In the genomic region with DNA sequence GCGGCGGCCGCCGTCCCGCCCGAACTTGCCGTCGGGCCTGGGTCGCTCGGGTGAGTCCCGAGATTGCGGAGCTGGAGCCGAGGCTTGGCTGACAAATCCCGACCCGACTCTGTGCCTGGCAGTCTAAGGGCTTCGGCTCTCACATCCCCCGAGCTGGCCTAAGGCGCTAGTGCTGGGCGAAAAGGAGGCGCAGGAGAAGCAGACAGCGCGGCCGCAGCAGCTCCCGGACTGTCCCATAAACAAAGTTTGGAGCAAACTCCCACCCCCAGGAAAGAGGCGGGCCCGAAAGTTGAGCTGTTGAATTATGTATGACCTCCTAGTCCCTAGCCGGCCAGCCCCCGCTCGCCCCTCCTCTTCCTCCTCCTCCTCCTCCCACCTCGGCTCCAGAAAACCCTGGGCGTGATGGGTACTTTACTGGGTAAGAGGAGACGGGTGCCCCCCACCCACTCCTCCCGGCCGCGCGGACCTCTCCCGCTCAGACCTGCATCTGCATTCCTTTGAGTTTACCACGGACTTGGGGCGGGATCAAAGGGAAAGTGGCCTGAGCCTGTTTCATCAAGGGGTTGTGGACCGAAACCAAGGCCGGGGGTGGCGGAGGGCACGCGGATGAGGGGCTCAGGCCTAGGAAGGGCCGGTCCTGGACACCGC, we compare ENCODE assay signal across 1 cellular context.
TF ChIP-seq lines count a peak whose summit lies in the region.

A gene (minus strand): TSS at position 230 of the 648 bp plus-strand sequence. CDS start 719 bp downstream, outside the sequence.

TF ChIP-seq in HepG2, 621 proteins besides CTCF, POLR2A, EP300 and RAD21 (continued from another document and continues in another):
- TF ChIP-seq, protein P1, sequence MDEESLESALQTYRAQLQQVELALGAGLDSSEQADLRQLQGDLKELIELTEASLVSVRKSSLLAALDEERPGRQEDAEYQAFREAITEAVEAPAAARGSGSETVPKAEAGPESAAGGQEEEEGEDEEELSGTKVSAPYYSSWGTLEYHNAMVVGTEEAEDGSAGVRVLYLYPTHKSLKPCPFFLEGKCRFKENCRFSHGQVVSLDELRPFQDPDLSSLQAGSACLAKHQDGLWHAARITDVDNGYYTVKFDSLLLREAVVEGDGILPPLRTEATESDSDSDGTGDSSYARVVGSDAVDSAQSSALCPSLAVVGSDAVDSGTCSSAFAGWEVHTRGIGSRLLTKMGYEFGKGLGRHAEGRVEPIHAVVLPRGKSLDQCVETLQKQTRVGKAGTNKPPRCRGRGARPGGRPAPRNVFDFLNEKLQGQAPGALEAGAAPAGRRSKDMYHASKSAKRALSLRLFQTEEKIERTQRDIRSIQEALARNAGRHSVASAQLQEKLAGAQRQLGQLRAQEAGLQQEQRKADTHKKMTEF (CRISPR knock-in tag; IDR thresholded peaks at IDR 0.05) = peak; percentile 83
- TF ChIP-seq HMG20B (CRISPR knock-in tag; conservative IDR thresholded peaks at IDR 0.05) = no peak
- no peak for TF ChIP-seq CENPT (CRISPR knock-in tag; IDR thresholded peaks at IDR 0.05; ENCODE audit: low read depth)
- 0 out of 2 replicates have a peak, but pooled peaks have one; percentile 36 for TF ChIP-seq RXRA (CRISPR knock-in tag; IDR thresholded peaks at IDR 0.05)
- peak; percentile 57 for TF ChIP-seq THAP11 (CRISPR knock-in tag; IDR thresholded peaks at IDR 0.05)
- 0 out of 2 replicates have a peak, but pooled peaks have one; percentile 2 for TF ChIP-seq ZNF253 (CRISPR knock-in tag; IDR thresholded peaks at IDR 0.05; ENCODE audit: borderline replicate concordance)
- no peak for TF ChIP-seq ZNF12 (CRISPR knock-in tag; IDR thresholded peaks at IDR 0.05)
- TF ChIP-seq, protein P2, sequence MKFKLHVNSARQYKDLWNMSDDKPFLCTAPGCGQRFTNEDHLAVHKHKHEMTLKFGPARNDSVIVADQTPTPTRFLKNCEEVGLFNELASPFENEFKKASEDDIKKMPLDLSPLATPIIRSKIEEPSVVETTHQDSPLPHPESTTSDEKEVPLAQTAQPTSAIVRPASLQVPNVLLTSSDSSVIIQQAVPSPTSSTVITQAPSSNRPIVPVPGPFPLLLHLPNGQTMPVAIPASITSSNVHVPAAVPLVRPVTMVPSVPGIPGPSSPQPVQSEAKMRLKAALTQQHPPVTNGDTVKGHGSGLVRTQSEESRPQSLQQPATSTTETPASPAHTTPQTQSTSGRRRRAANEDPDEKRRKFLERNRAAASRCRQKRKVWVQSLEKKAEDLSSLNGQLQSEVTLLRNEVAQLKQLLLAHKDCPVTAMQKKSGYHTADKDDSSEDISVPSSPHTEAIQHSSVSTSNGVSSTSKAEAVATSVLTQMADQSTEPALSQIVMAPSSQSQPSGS (CRISPR knock-in tag; IDR thresholded peaks at IDR 0.05) = no peak
- TF ChIP-seq HOXA3 (CRISPR knock-in tag; IDR thresholded peaks at IDR 0.05) = peak; percentile 49
- TF ChIP-seq MATR3 (CRISPR knock-in tag; IDR thresholded peaks at IDR 0.05) = no peak
- TF ChIP-seq NCOR1 (IDR thresholded peaks at IDR 0.05; ENCODE audit: borderline replicate concordance, low read length) = no peak
- no peak for TF ChIP-seq RCOR2 (CRISPR knock-in tag; IDR thresholded peaks at IDR 0.05)
- peak; percentile 76 for TF ChIP-seq HDAC1 (CRISPR knock-in tag; IDR thresholded peaks at IDR 0.05)
- peak; percentile 9; the same call in 1 of the 2 replicates for TF ChIP-seq HOXA9 (CRISPR knock-in tag; IDR thresholded peaks at IDR 0.05; ENCODE audit: borderline replicate concordance)
- TF ChIP-seq NAIF1 (CRISPR knock-in tag; IDR thresholded peaks at IDR 0.05; ENCODE audit: borderline replicate concordance) = no peak
- no peak; the same call in 1 of the 2 replicates for TF ChIP-seq ZIK1 (CRISPR knock-in tag; IDR thresholded peaks at IDR 0.05; ENCODE audit: borderline replicate concordance, low read depth)
- peak; percentile 35; the same call in 1 of the 2 replicates for TF ChIP-seq KMT2B (CRISPR knock-in tag; IDR thresholded peaks at IDR 0.05)
- TF ChIP-seq, protein P3, sequence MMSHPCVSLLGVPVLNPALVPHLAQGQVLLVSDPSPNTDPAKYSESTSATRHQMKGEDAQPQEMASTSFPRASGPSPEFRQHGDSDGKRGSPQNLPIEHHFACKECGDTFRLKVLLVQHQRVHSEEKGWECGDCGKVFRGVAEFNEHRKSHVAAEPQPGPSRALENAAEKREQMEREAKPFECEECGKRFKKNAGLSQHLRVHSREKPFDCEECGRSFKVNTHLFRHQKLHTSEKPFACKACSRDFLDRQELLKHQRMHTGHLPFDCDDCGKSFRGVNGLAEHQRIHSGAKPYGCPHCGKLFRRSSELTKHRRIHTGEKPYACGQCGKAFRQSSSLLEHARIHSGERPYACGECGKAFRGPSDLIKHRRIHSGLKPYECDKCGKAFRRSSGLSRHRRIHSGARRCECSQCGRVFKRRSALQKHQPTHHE (CRISPR knock-in tag; IDR thresholded peaks at IDR 0.05; ENCODE audit: borderline replicate concordance) = no peak
- TF ChIP-seq, protein P4, sequence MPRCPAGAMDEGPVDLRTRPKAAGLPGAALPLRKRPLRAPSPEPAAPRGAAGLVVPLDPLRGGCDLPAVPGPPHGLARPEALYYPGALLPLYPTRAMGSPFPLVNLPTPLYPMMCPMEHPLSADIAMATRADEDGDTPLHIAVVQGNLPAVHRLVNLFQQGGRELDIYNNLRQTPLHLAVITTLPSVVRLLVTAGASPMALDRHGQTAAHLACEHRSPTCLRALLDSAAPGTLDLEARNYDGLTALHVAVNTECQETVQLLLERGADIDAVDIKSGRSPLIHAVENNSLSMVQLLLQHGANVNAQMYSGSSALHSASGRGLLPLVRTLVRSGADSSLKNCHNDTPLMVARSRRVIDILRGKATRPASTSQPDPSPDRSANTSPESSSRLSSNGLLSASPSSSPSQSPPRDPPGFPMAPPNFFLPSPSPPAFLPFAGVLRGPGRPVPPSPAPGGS (CRISPR knock-in tag; IDR thresholded peaks at IDR 0.05) = 0 out of 2 replicates have a peak, but pooled peaks have one; percentile 50
- 0 out of 2 replicates have a peak, but pooled peaks have one; percentile 50 for TF ChIP-seq ZNF790 (CRISPR knock-in tag; IDR thresholded peaks at IDR 0.05; ENCODE audit: borderline replicate concordance)
- TF ChIP-seq MED1 (CRISPR knock-in tag; IDR thresholded peaks at IDR 0.05) = peak; percentile 30
- TF ChIP-seq ZSCAN9 (CRISPR knock-in tag; IDR thresholded peaks at IDR 0.05; ENCODE audit: borderline replicate concordance) = peak; percentile 12; the same call in 1 of the 2 replicates
- TF ChIP-seq, protein P5, sequence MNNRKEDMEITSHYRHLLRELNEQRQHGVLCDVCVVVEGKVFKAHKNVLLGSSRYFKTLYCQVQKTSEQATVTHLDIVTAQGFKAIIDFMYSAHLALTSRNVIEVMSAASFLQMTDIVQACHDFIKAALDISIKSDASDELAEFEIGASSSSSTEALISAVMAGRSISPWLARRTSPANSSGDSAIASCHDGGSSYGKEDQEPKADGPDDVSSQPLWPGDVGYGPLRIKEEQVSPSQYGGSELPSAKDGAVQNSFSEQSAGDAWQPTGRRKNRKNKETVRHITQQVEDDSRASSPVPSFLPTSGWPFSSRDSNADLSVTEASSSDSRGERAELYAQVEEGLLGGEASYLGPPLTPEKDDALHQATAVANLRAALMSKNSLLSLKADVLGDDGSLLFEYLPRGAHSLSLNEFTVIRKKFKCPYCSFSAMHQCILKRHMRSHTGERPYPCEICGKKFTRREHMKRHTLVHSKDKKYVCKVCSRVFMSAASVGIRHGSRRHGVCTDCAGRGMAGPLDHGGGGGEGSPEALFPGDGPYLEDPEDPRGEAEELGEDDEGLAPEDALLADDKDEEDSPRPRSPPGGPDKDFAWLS (CRISPR knock-in tag; IDR thresholded peaks at IDR 0.05; ENCODE audit: borderline replicate concordance) = no peak
- TF ChIP-seq, protein P6, sequence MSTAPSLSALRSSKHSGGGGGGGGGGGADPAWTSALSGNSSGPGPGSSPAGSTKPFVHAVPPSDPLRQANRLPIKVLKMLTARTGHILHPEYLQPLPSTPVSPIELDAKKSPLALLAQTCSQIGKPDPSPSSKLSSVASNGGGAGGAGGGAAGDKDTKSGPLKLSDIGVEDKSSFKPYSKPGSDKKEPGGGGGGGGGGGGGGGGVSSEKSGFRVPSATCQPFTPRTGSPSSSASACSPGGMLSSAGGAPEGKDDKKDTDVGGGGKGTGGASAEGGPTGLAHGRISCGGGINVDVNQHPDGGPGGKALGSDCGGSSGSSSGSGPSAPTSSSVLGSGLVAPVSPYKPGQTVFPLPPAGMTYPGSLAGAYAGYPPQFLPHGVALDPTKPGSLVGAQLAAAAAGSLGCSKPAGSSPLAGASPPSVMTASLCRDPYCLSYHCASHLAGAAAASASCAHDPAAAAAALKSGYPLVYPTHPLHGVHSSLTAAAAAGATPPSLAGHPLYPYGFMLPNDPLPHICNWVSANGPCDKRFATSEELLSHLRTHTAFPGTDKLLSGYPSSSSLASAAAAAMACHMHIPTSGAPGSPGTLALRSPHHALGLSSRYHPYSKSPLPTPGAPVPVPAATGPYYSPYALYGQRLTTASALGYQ (CRISPR knock-in tag; IDR thresholded peaks at IDR 0.05) = no peak
- TF ChIP-seq RARG (CRISPR knock-in tag; IDR thresholded peaks at IDR 0.05; ENCODE audit: low read depth) = peak; percentile 20; the same call in 1 of the 2 replicates
- peak; percentile 58; the same call in 1 of the 2 replicates for TF ChIP-seq PHF20 (CRISPR knock-in tag; IDR thresholded peaks at IDR 0.05)
- peak; percentile 22; the same call in 1 of the 2 replicates for TF ChIP-seq TSC22D2 (CRISPR knock-in tag; IDR thresholded peaks at IDR 0.05; ENCODE audit: borderline replicate concordance)
- TF ChIP-seq TCF12 (IDR thresholded peaks at IDR 0.05) = no peak
- TF ChIP-seq TCF12 (CRISPR knock-in tag; IDR thresholded peaks at IDR 0.05) = 0 out of 2 replicates have a peak, but pooled peaks have one; percentile 29
- TF ChIP-seq SMAD3 (CRISPR knock-in tag; IDR thresholded peaks at IDR 0.05) = 0 out of 2 replicates have a peak, but pooled peaks have one; percentile 8
- TF ChIP-seq, protein P7, sequence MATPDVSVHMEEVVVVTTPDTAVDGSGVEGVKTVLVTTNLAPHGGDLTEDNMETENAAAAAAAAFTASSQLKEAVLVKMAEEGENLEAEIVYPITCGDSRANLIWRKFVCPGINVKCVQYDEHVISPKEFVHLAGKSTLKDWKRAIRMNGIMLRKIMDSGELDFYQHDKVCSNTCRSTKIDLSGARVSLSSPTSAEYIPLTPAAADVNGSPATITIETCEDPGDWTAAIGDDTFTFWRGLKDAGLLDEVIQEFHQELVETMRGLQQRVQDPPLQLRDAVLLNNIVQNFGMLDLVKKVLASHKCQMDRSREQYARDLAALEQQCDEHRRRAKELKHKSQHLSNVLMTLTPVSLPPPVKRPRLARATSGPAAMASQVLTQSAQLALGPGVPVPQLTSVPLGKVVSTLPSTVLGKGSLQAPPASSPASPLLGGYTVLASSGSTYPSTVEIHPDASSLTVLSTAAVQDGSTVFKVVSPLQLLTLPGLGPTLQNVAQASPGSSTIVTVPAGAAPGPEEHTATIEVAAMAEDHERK (CRISPR knock-in tag; IDR thresholded peaks at IDR 0.05; ENCODE audit: low read depth) = no peak
- TF ChIP-seq ZNF121 (CRISPR knock-in tag; IDR thresholded peaks at IDR 0.05) = peak; percentile 44; the same call in 1 of the 2 replicates
- TF ChIP-seq ZNF333 (CRISPR knock-in tag; IDR thresholded peaks at IDR 0.05; ENCODE audit: borderline replicate concordance) = no peak
- TF ChIP-seq MTA3 (CRISPR knock-in tag; IDR thresholded peaks at IDR 0.05) = 0 out of 2 replicates have a peak, but pooled peaks have one; percentile 53
- TF ChIP-seq, protein P8, sequence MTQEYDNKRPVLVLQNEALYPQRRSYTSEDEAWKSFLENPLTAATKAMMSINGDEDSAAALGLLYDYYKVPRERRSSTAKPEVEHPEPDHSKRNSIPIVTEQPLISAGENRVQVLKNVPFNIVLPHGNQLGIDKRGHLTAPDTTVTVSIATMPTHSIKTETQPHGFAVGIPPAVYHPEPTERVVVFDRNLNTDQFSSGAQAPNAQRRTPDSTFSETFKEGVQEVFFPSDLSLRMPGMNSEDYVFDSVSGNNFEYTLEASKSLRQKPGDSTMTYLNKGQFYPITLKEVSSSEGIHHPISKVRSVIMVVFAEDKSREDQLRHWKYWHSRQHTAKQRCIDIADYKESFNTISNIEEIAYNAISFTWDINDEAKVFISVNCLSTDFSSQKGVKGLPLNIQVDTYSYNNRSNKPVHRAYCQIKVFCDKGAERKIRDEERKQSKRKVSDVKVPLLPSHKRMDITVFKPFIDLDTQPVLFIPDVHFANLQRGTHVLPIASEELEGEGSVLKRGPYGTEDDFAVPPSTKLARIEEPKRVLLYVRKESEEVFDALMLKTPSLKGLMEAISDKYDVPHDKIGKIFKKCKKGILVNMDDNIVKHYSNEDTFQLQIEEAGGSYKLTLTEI (CRISPR knock-in tag; conservative IDR thresholded peaks at IDR 0.05) = no peak
- TF ChIP-seq ZBTB7A (CRISPR knock-in tag; IDR thresholded peaks at IDR 0.05) = peak; percentile 81; the same call in 1 of the 2 replicates
- TF ChIP-seq, protein P9, sequence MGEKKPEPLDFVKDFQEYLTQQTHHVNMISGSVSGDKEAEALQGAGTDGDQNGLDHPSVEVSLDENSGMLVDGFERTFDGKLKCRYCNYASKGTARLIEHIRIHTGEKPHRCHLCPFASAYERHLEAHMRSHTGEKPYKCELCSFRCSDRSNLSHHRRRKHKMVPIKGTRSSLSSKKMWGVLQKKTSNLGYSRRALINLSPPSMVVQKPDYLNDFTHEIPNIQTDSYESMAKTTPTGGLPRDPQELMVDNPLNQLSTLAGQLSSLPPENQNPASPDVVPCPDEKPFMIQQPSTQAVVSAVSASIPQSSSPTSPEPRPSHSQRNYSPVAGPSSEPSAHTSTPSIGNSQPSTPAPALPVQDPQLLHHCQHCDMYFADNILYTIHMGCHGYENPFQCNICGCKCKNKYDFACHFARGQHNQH (CRISPR knock-in tag; IDR thresholded peaks at IDR 0.05) = peak; percentile 3
- TF ChIP-seq TMF1 (CRISPR knock-in tag; IDR thresholded peaks at IDR 0.05; ENCODE audit: low read depth) = no peak
- TF ChIP-seq ZNF720 (CRISPR knock-in tag; IDR thresholded peaks at IDR 0.05) = no peak
- no peak for TF ChIP-seq KLF11 (CRISPR knock-in tag; IDR thresholded peaks at IDR 0.05)
- no peak for TF ChIP-seq SOX5 (CRISPR knock-in tag; IDR thresholded peaks at IDR 0.05; ENCODE audit: borderline replicate concordance)
- TF ChIP-seq, protein P10, sequence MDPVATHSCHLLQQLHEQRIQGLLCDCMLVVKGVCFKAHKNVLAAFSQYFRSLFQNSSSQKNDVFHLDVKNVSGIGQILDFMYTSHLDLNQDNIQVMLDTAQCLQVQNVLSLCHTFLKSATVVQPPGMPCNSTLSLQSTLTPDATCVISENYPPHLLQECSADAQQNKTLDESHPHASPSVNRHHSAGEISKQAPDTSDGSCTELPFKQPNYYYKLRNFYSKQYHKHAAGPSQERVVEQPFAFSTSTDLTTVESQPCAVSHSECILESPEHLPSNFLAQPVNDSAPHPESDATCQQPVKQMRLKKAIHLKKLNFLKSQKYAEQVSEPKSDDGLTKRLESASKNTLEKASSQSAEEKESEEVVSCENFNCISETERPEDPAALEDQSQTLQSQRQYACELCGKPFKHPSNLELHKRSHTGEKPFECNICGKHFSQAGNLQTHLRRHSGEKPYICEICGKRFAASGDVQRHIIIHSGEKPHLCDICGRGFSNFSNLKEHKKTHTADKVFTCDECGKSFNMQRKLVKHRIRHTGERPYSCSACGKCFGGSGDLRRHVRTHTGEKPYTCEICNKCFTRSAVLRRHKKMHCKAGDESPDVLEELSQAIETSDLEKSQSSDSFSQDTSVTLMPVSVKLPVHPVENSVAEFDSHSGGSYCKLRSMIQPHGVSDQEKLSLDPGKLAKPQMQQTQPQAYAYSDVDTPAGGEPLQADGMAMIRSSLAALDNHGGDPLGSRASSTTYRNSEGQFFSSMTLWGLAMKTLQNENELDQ (CRISPR knock-in tag; IDR thresholded peaks at IDR 0.05; ENCODE audit: borderline replicate concordance) = no peak
- TF ChIP-seq MIER3 (CRISPR knock-in tag; IDR thresholded peaks at IDR 0.05; ENCODE audit: borderline replicate concordance) = 0 out of 2 replicates have a peak, but pooled peaks have one; percentile 14
- TF ChIP-seq ZNF230 (CRISPR knock-in tag; IDR thresholded peaks at IDR 0.05) = 0 out of 2 replicates have a peak, but pooled peaks have one; percentile 52
- no peak for TF ChIP-seq SCMH1 (CRISPR knock-in tag; IDR thresholded peaks at IDR 0.05; ENCODE audit: borderline replicate concordance)
